8 cellular contexts compared by ENCODE assay signal in genomic region chrX:46588263-46588662, GRCh38. TPM values are rescaled to one million over a fixed set of nuclear protein-coding genes. Genes with fewer than 3 reads are reported as not detected.
DNase-seq lines count a peak whose midpoint lies in the region; ATAC-seq and TF ChIP-seq lines count a peak whose summit lies in the region.

No MANE protein-coding gene starts in this region.

- H3K9me3 Mint-ChIP-seq in naive thymus-derived CD8-positive, alpha-beta T cell = peaks cover 0 to 2% (median 0%) of the 10 kb centered on the region in 9 donors

- peak; percentile 23 to 52 for ATAC-seq in naive thymus-derived CD8-positive, alpha-beta T cell
- ATAC-seq in GM21737 (IDR thresholded peaks at IDR 0.05; ENCODE audit: unreplicated experiment) = no peak

- peak overlapping the region; percentile 31 to 73 (median 59) for H3K4me3 Mint-ChIP-seq in naive thymus-derived CD8-positive, alpha-beta T cell

- no peaks in the 10 kb centered on the region for H3K36me3 Mint-ChIP-seq in naive thymus-derived CD8-positive, alpha-beta T cell

- TF ChIP-seq CTCF in choroid plexus epithelial cell (conservative IDR thresholded peaks at IDR 0.05; ENCODE audit: low read depth, low read length) = no peak

- peak overlapping the region in 6 of 10 donors; percentile 22 to 82 (median 68) for H3K27ac Mint-ChIP-seq in naive thymus-derived CD8-positive, alpha-beta T cell

- in situ Hi-C loops in Caki2 (cut with HindIII; ENCODE audit: low pct_unique_long_range_greater_than_20kb, low sequenced_read_pairs) = no loop called here

- POLR2A ChIA-PET in naive thymus-derived CD8-positive, alpha-beta T cell (lab: Charles Lee) = interaction anchor here (0.7 kb wide), 2 partner anchors 12 to 276 kb away, joined by 3 to 8 read pairs; no protein-coding TSS in a partner anchor

- no peaks in the 10 kb centered on the region for H3K27me3 Mint-ChIP-seq in naive thymus-derived CD8-positive, alpha-beta T cell

- no peak overlapping the region for H3K4me3 ChIP-seq in choroid plexus epithelial cell (ENCODE audit: low read depth, low read length)

- H3K4me1 Mint-ChIP-seq in naive thymus-derived CD8-positive, alpha-beta T cell = peaks cover 3 to 36% (median 14%) of the 10 kb centered on the region in 4 donors

- DNase-seq in Caki2 (ENCODE audit: low read depth) = peak; percentile 37
- peak; percentile 1 to 18 for DNase-seq in SW 1271 (lab: John Stamatoyannopoulos, UW)
- DNase-seq in choroid plexus epithelial cell (ENCODE audit: low read depth) = peak; percentile 84
- peak in 7 of 10 donors; percentile 5 to 66 (median 17) for DNase-seq in naive thymus-derived CD8-positive, alpha-beta T cell
- DNase-seq in NCI-H2081 (lab: John Stamatoyannopoulos, UW) = no peak
- DNase-seq in H4 (ENCODE audit: low spot score) = no peak
- DNase-seq in NCI-H1092 treated with DMSO at 0.1 percent for 48 hours (lab: John Stamatoyannopoulos, UW) = no peak

RNA-seq across cellular contexts. Expression of gene CHST7, which starts 14.7 kb away (rescaled TPM):
- 26.9 and 27.1 TPM in 2 replicates for total RNA-seq in Caki2 (2014; rRNA removed; shearing (Covaris generic); ENCODE audit: low replicate concordance)
- under 1 TPM; 0.52 to 0.74 TPM for total RNA-seq in naive thymus-derived CD8-positive, alpha-beta T cell
- 1 to 10 TPM in 1 of 3 donors, under 1 TPM in 2; 0.11 to 1.1 (median 0.60) TPM for polyA plus RNA-seq in naive thymus-derived CD8-positive, alpha-beta T cell
- 0.80 and 2.2 TPM in 2 replicates for total RNA-seq in H4 (2014; rRNA removed; shearing (Covaris generic))

RNA-seq across cellular contexts. Expression of gene ZNF674, which starts 43.0 kb away (rescaled TPM):
- total RNA-seq in Caki2 (2014; rRNA removed; shearing (Covaris generic); ENCODE audit: low replicate concordance) = 1.2 and 2.4 TPM in 2 replicates
- 1 to 10 TPM; 4.4 to 6.0 TPM for total RNA-seq in naive thymus-derived CD8-positive, alpha-beta T cell
- polyA plus RNA-seq in naive thymus-derived CD8-positive, alpha-beta T cell = under 1 TPM in 2 of 3 donors, not detected in 1; 0.36 to 0.79 TPM
- 2.1 and 3.5 TPM in 2 replicates for total RNA-seq in H4 (2014; rRNA removed; shearing (Covaris generic))

Comparison
In these comparisons a context has a peak if more than half of its experiments do, and no peak if none do; other contexts are left out.
1. DNase-seq: peak in Caki2 (single experiment), SW 1271 (2 of 2), choroid plexus epithelial cell (single experiment) and naive thymus-derived CD8-positive, alpha-beta T cell (7 of 10); none in NCI-H2081 (0 of 2), H4 (single experiment) and NCI-H1092 treated with DMSO at 0.1 percent for 48 hours (single experiment).